Comparison of ENCODE assay signal across 1 cellular context in genomic region chr2:48755473-48755872, GRCh38.
TF ChIP-seq lines count a peak whose summit lies in the region.

Gene LHCGR (minus strand): TSS chr2:48755724. CDS start chr2:48755671, 53 bp downstream.

TF ChIP-seq in SK-N-SH treated with all-trans-retinoic acid at 6 μM for 48 hours, 23 proteins besides CTCF, POLR2A, EP300 and RAD21 (continued from another document):
- TF ChIP-seq ZNF8 (CRISPR knock-in tag; IDR thresholded peaks at IDR 0.05) (no peak), ZC3H10 (CRISPR knock-in tag; IDR thresholded peaks at IDR 0.05) (no peak), GLIS3 (CRISPR knock-in tag; IDR thresholded peaks at IDR 0.05) (no peak), ISL1 (CRISPR knock-in tag; IDR thresholded peaks at IDR 0.05) (no peak), ARNTL (CRISPR knock-in tag; IDR thresholded peaks at IDR 0.05; ENCODE audit: borderline replicate concordance, low read depth) (no peak), PATZ1 (CRISPR knock-in tag; IDR thresholded peaks at IDR 0.05; ENCODE audit: borderline replicate concordance) (no peak), ZFP3 (CRISPR knock-in tag; IDR thresholded peaks at IDR 0.05) (no peak), ESRRG (CRISPR knock-in tag; IDR thresholded peaks at IDR 0.05) (no peak), RARB (CRISPR knock-in tag; IDR thresholded peaks at IDR 0.05) (no peak), PPARA (CRISPR knock-in tag; IDR thresholded peaks at IDR 0.05; ENCODE audit: borderline replicate concordance) (no peak)
- TF ChIP-seq, protein P1, sequence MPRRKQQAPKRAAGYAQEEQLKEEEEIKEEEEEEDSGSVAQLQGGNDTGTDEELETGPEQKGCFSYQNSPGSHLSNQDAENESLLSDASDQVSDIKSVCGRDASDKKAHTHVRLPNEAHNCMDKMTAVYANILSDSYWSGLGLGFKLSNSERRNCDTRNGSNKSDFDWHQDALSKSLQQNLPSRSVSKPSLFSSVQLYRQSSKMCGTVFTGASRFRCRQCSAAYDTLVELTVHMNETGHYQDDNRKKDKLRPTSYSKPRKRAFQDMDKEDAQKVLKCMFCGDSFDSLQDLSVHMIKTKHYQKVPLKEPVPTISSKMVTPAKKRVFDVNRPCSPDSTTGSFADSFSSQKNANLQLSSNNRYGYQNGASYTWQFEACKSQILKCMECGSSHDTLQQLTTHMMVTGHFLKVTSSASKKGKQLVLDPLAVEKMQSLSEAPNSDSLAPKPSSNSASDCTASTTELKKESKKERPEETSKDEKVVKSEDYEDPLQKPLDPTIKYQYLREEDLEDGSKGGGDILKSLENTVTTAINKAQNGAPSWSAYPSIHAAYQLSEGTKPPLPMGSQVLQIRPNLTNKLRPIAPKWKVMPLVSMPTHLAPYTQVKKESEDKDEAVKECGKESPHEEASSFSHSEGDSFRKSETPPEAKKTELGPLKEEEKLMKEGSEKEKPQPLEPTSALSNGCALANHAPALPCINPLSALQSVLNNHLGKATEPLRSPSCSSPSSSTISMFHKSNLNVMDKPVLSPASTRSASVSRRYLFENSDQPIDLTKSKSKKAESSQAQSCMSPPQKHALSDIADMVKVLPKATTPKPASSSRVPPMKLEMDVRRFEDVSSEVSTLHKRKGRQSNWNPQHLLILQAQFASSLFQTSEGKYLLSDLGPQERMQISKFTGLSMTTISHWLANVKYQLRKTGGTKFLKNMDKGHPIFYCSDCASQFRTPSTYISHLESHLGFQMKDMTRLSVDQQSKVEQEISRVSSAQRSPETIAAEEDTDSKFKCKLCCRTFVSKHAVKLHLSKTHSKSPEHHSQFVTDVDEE (CRISPR knock-in tag; IDR thresholded peaks at IDR 0.05): no peak
